Comparison of ENCODE assay signal across 22 cellular contexts in genomic region chr15:48031973-48032372, GRCh38.
"Had no signal": no experiment of that assay in that cellular context is flagged by ENCODE, and none has a peak within 500 bp of the region (broad histone marks: within the 10 kb centered on the region; RNA-seq: fewer than 3 reads in every experiment).

No MANE protein-coding gene starts in this region.

- H3K27ac ChIP-seq: HL-60, SJCRH30, SK-N-MC had no signal

- H3K4me1 ChIP-seq: SJCRH30 had no signal

- H3K27me3 ChIP-seq: SJCRH30 had no signal

- H3K4me3 ChIP-seq: SJCRH30, SK-N-MC had no signal

- H3K9me3 ChIP-seq: SJCRH30 had no signal

- DNase-seq: KBM-7; MV-4-11; NCI-H1092; NCI-H1105 treated with DMSO at 0.1 percent for 48 hours; NCI-H1417 treated with DMSO at 0.1 percent for 48 hours; NCI-H1694; NCI-H187 treated with DMSO at 0.1 percent for 48 hours; NCI-H2029 treated with DMSO at 0.1 percent for 48 hours; NCI-H2107; NCI-H345; NCI-H446 treated with DMSO at 0.1 percent for 48 hours; NCI-H524; NCI-H526 treated with DMSO at 0.1 percent for 48 hours; NCI-H774; NK-92 treated with Interleukin-12 subunit alpha and Interleukin-12 subunit beta, amount 100 ng/mL, for 24 hours; PC-3; SHP77 treated with DMSO at 0.1 percent for 48 hours; SJCRH30; T-helper 1 cell; T-helper 17 cell had no signal

- H3K36me3 ChIP-seq: SJCRH30 had no signal
